ENCODE assay signal across 28 cellular contexts in the genomic region with DNA sequence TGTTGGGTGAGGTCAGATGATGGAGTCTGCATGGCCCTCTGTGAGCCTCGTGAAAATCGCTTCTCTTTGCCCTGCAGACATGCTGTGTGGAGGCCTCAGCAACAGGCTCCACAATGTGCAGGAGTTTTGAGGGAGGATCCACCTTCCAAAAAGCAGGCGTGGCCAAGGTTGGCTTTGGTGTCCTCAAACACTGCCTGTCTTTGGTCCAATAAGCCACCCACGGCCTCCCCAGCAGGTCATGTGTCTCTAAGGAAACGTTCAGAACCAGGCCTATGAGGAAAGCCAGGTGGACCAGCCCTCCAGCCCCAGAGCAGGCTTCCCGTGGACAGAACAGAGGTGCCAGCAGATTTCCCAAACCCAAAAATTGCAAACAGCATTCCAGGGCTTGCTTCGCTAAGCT.
"Had no signal": no experiment of that assay in that cellular context is flagged by ENCODE, and none has a peak within 500 bp of the region (broad histone marks: within the 10 kb centered on the region; RNA-seq: fewer than 3 reads in every experiment).

No MANE protein-coding gene starts in this region.

- ATAC-seq: esophagus mucosa; gastrocnemius medialis; naive thymus-derived CD4-positive, alpha-beta T cell; sciatic nerve; stimulated activated naive CD8-positive, alpha-beta T cell treated with anti-CD3 and anti-CD28 coated beads, Interleukin-15, amount 100 ng/mL, for 72 hours; upper lobe of right lung had no signal

- DNase-seq: colonic mucosa; effector CD8-positive, alpha-beta T cell; endodermal cell; foreskin fibroblast; gastrocnemius medialis; mesenchymal stem cell; midbrain; naive thymus-derived CD4-positive, alpha-beta T cell; nephron progenitor cell; occipital lobe; ovary; posterior cingulate gyrus; retina; stimulated activated CD4-positive, alpha-beta T cell treated with anti-CD3 and anti-CD28 coated beads, Interleukin-12 subunit alpha, Interleukin-12 subunit beta, amount 100 ng/mL, for 4 hours; stimulated activated CD4-positive, alpha-beta T cell treated with anti-CD3 and anti-CD28 coated beads, Interleukin-1b, Interleukin-23, amount 100 ng/mL, for 48 hours; stimulated activated CD4-positive, alpha-beta T cell treated with anti-CD3 and anti-CD28 coated beads, Interleukin-4, amount 100 ng/mL, for 1 hour; stimulated activated CD8-positive, alpha-beta memory T cell treated with anti-CD3 and anti-CD28 coated beads, Interleukin-4, amount 100 ng/mL, for 48 hours; stimulated activated naive CD4-positive, alpha-beta T cell; stimulated activated naive CD8-positive, alpha-beta T cell treated with anti-CD3 and anti-CD28 coated beads, Interleukin-15, amount 100 ng/mL, for 72 hours; transverse colon; upper lobe of right lung; uterus had no signal

- H3K27ac Mint-ChIP-seq: dendritic cell treated with granulocyte-macrophage colony-stimulating factor and Interleukin-4, amounts not matched to agents 40 ng/mL and 50 ng/mL, for 4 days; endodermal cell; naive thymus-derived CD4-positive, alpha-beta T cell; nephron progenitor cell; stimulated activated naive CD8-positive, alpha-beta T cell treated with anti-CD3 and anti-CD28 coated beads, Interleukin-15, amount 100 ng/mL, for 72 hours had no signal

- H3K4me1 Mint-ChIP-seq: naive thymus-derived CD4-positive, alpha-beta T cell; stimulated activated naive CD8-positive, alpha-beta T cell treated with anti-CD3 and anti-CD28 coated beads, Interleukin-15, amount 100 ng/mL, for 72 hours had no signal

- H3K27me3 ChIP-seq: colonic mucosa, gastrocnemius medialis, ovary, transverse colon, upper lobe of right lung, uterus had no signal

- H3K9me3 ChIP-seq: colonic mucosa, gastrocnemius medialis, ovary, suprapubic skin, transverse colon, upper lobe of right lung, uterus had no signal

- H3K4me2 ChIP-seq: smooth muscle cell had no signal

- H3K4me3 Mint-ChIP-seq: dendritic cell treated with granulocyte-macrophage colony-stimulating factor and Interleukin-4, amounts not matched to agents 40 ng/mL and 50 ng/mL, for 4 days; endodermal cell; naive thymus-derived CD4-positive, alpha-beta T cell; nephron progenitor cell; stimulated activated naive CD8-positive, alpha-beta T cell treated with anti-CD3 and anti-CD28 coated beads, Interleukin-15, amount 100 ng/mL, for 72 hours had no signal

- H3K36me3 Mint-ChIP-seq: naive thymus-derived CD4-positive, alpha-beta T cell had no signal

- H3K4me3 ChIP-seq: colonic mucosa, gastrocnemius medialis, ovary, smooth muscle cell, suprapubic skin, transverse colon, upper lobe of right lung, uterus had no signal

- H3K27me3 Mint-ChIP-seq: dendritic cell treated with granulocyte-macrophage colony-stimulating factor and Interleukin-4, amounts not matched to agents 40 ng/mL and 50 ng/mL, for 4 days; stimulated activated naive CD8-positive, alpha-beta T cell treated with anti-CD3 and anti-CD28 coated beads, Interleukin-15, amount 100 ng/mL, for 72 hours had no signal

- H3K4me1 ChIP-seq: colonic mucosa, gastrocnemius medialis, suprapubic skin, transverse colon, upper lobe of right lung, uterus had no signal

- H3K36me3 ChIP-seq: colonic mucosa, gastrocnemius medialis, ovary, suprapubic skin, transverse colon, upper lobe of right lung, uterus had no signal

- H3K9me3 Mint-ChIP-seq: dendritic cell treated with granulocyte-macrophage colony-stimulating factor and Interleukin-4, amounts not matched to agents 40 ng/mL and 50 ng/mL, for 4 days; endodermal cell; nephron progenitor cell had no signal

- H3K27ac ChIP-seq: colonic mucosa, epithelial cell of prostate, gastrocnemius medialis, ovary, suprapubic skin, transverse colon, upper lobe of right lung, uterus had no signal
